In the genomic region with DNA sequence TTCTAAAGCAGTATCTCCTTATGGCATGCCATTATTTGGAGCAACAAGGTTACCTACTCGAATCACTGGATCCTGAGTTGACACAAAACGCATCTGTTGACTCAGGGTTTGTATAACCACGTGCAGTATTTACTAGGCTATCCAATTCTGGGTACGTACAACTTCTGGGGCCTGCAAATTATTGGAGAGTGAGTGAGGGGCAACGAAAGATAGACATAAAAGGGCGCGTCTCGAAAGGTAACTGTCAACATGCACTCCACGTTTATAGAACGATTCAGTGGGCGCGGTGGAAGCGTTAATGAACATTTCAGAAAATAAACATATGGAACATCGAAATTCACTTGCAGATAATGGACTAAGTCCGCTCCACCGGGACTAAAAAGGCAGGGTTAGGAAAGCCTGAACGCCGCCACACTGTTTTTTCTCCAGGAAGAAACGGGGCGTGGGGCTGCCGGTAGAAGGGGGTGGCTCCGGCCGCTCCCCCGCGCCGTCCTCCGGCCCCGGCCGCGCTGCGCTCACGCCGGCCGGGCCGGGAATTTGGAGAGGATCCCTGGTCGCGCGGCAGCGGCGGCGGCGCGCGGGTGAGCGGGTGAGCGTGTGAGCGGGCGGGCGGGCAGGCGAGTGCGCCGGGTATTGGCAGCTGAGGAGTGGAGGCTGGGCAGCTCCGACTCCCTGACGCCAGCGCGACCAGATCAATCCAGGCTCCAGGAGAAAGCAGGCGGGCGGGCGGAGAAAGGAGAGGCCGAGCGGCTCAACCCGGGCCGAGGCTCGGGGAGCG, we compare ENCODE assay signal across 8 cellular contexts. TPM values are rescaled to one million over a fixed set of nuclear protein-coding genes. Genes with fewer than 3 reads are reported as not detected.
A peak's percentile ranks its signal among the peaks of the same experiment; 100 is the strongest.
DNase-seq lines count a peak whose midpoint lies in the region; ATAC-seq and TF ChIP-seq lines count a peak whose summit lies in the region.

SMAD1 (plus strand) TSS at position 690 of the 778 bp plus-strand sequence. CDS start 32,761 bp downstream, outside the sequence.

- H3K9ac ChIP-seq in BLaER1 treated with 17β-estradiol and CSF1 and Interleukin-3, amounts not matched to agents 10 nM and 100 nM, result peak within 1 kb of the TSS; percentile 96 to 100 (median 99)

- no peaks in the 10 kb centered on the region for H3K27me3 ChIP-seq in BLaER1 treated with 17β-estradiol and CSF1 and Interleukin-3, amounts not matched to agents 10 nM and 100 nM
- H3K27me3 ChIP-seq in naive thymus-derived CD4-positive, alpha-beta T cell (ENCODE audit: control insufficient read depth in 2 of 2, insufficient read depth in 2 of 2, low read length in 2 of 2), result peaks cover 0 to 4% of the 10 kb centered on the region in 2 donors

- H3K4me2 ChIP-seq in BLaER1 treated with 17β-estradiol and CSF1 and Interleukin-3, amounts not matched to agents 10 nM and 100 nM, result peak within 1 kb of the TSS; percentile 86 to 97 (median 91)

- intact Hi-C loops in naive thymus-derived CD4-positive, alpha-beta T cell (cut with micrococcal nuclease), result loop anchor here (1.0 to 5.0 kb wide), 4 partner anchors 76 to 456 kb away; partner anchors contain the start of genes MMAA (in 2 of the 2), OTUD4 (in 1 of the 2) and ZNF827 (in 1 of the 2)

- peaks cover 0 to 18% (median 0%) of the 10 kb centered on the region in 11 experiments; a peak in 5 of 22 replicates for H4K20me1 ChIP-seq in BLaER1 treated with 17β-estradiol and CSF1 and Interleukin-3, amounts not matched to agents 10 nM and 100 nM

- POLR2A ChIA-PET in naive thymus-derived CD4-positive, alpha-beta T cell (lab: Charles Lee), result no interaction called here

- peak; percentile 46 for ATAC-seq in HG03342 (IDR thresholded peaks at IDR 0.05; ENCODE audit: unreplicated experiment)
- peak; percentile 66 for ATAC-seq in activated T-helper 17 cell treated with anti-CD3 and anti-CD28 coated beads, Interleukin-2, amount 50 U/mL, for 72 hours (replicated peaks)
- ATAC-seq in naive thymus-derived CD4-positive, alpha-beta T cell, result peak; percentile 76

- H3K4me1 Mint-ChIP-seq in activated T-helper 17 cell treated with anti-CD3 and anti-CD28 coated beads, Interleukin-2, amount 50 U/mL, for 72 hours, result peaks cover 12% of the 10 kb centered on the region
- H3K4me1 Mint-ChIP-seq in naive thymus-derived CD4-positive, alpha-beta T cell, result peaks cover 4 to 15% (median 10%) of the 10 kb centered on the region in 7 donors

- peaks cover 42 to 52% (median 45%) of the 10 kb centered on the region in 10 experiments for H3K4me1 ChIP-seq in BLaER1 treated with 17β-estradiol and CSF1 and Interleukin-3, amounts not matched to agents 10 nM and 100 nM
- H3K4me1 ChIP-seq in naive thymus-derived CD4-positive, alpha-beta T cell (ENCODE audit: control insufficient read depth in 2 of 2, insufficient read depth in 2 of 2, low read length in 2 of 2), result peaks cover 0 to 4% of the 10 kb centered on the region in 2 donors

- peaks cover 5% of the 10 kb centered on the region for H3K27me3 Mint-ChIP-seq in activated T-helper 17 cell treated with anti-CD3 and anti-CD28 coated beads, Interleukin-2, amount 50 U/mL, for 72 hours
- H3K27me3 Mint-ChIP-seq in naive thymus-derived CD4-positive, alpha-beta T cell, result peaks cover 4 to 42% (median 31%) of the 10 kb centered on the region in 5 donors

- H3K9me3 Mint-ChIP-seq in activated T-helper 17 cell treated with anti-CD3 and anti-CD28 coated beads, Interleukin-2, amount 50 U/mL, for 72 hours, result no peaks in the 10 kb centered on the region
- peaks cover 0 to 4% (median 0%) of the 10 kb centered on the region in 11 donors for H3K9me3 Mint-ChIP-seq in naive thymus-derived CD4-positive, alpha-beta T cell

- peak within 1 kb of the TSS; percentile 77 to 99 (median 94) for H3K4me3 ChIP-seq in BLaER1 treated with 17β-estradiol and CSF1 and Interleukin-3, amounts not matched to agents 10 nM and 100 nM
- H3K4me3 ChIP-seq in naive thymus-derived CD4-positive, alpha-beta T cell (ENCODE audit: low read length), result peak within 1 kb of the TSS; percentile 58

- peaks cover 0 to 8% (median 0%) of the 10 kb centered on the region in 11 experiments; a peak in 2 of 22 replicates for H3K36me3 ChIP-seq in BLaER1 treated with 17β-estradiol and CSF1 and Interleukin-3, amounts not matched to agents 10 nM and 100 nM
- no peaks in the 10 kb centered on the region for H3K36me3 ChIP-seq in naive thymus-derived CD4-positive, alpha-beta T cell (ENCODE audit: control insufficient read depth in 2 of 3, insufficient read depth in 3 of 3, low read length in 3 of 3)

- H3K27ac ChIP-seq in BLaER1 treated with 17β-estradiol and CSF1 and Interleukin-3, amounts not matched to agents 10 nM and 100 nM, result peak within 1 kb of the TSS; percentile 92 to 100 (median 99)
- no peak within 1 kb of the TSS for H3K27ac ChIP-seq in naive thymus-derived CD4-positive, alpha-beta T cell (ENCODE audit: low read depth, low read length)
- peak within 1 kb of the TSS; percentile 77 for H3K27ac ChIP-seq in substantia nigra (ENCODE audit: low read depth, low read length, poor library complexity, severe bottlenecking)

- CTCF ChIA-PET in naive thymus-derived CD4-positive, alpha-beta T cell (lab: Charles Lee), result no interaction called here

- peaks cover 0 to 9% (median 0%) of the 10 kb centered on the region in 11 experiments; a peak in 7 of 22 replicates for H3K9me3 ChIP-seq in BLaER1 treated with 17β-estradiol and CSF1 and Interleukin-3, amounts not matched to agents 10 nM and 100 nM (replicated peaks in 1 of 11)
- no peaks in the 10 kb centered on the region for H3K9me3 ChIP-seq in naive thymus-derived CD4-positive, alpha-beta T cell (ENCODE audit: control insufficient read depth in 2 of 3, low read length in 3 of 3)

- peak; percentile 61 for TF ChIP-seq POLR2A in GM19193 (IDR thresholded peaks at IDR 0.05; ENCODE audit: extremely low read depth, insufficient read depth, insufficient read length)

- peak within 1 kb of the TSS; percentile 79 for H3K27ac Mint-ChIP-seq in activated T-helper 17 cell treated with anti-CD3 and anti-CD28 coated beads, Interleukin-2, amount 50 U/mL, for 72 hours
- peak within 1 kb of the TSS in 4 of 9 donors; percentile 6 to 71 (median 22) for H3K27ac Mint-ChIP-seq in naive thymus-derived CD4-positive, alpha-beta T cell

- no peaks in the 10 kb centered on the region for H3K36me3 Mint-ChIP-seq in activated T-helper 17 cell treated with anti-CD3 and anti-CD28 coated beads, Interleukin-2, amount 50 U/mL, for 72 hours (ENCODE audit: low read depth)
- H3K36me3 Mint-ChIP-seq in naive thymus-derived CD4-positive, alpha-beta T cell, result peaks cover 0 to 4% (median 0%) of the 10 kb centered on the region in 5 donors

- DNase-seq in NCI-H774 (lab: John Stamatoyannopoulos, UW) (peak; percentile 12), fibroblast of the conjunctiva (ENCODE audit: low read depth) (peak; percentile 68), substantia nigra (lab: John Stamatoyannopoulos, UW) (peak; percentile 9 to 88 (median 71))
- DNase-seq in naive thymus-derived CD4-positive, alpha-beta T cell, result peak in 7 of 9 donors; percentile 11 to 53 (median 18)

- peak within 1 kb of the TSS; percentile 87 for H3K4me3 Mint-ChIP-seq in activated T-helper 17 cell treated with anti-CD3 and anti-CD28 coated beads, Interleukin-2, amount 50 U/mL, for 72 hours
- H3K4me3 Mint-ChIP-seq in naive thymus-derived CD4-positive, alpha-beta T cell, result peak within 1 kb of the TSS in 7 of 10 donors; percentile 68 to 91 (median 87)

RNA-seq across cellular contexts. Expression of gene SMAD1, which starts in this region (rescaled TPM):
- 10 to 100 TPM in 1 of 2 donors, 1 to 10 TPM in 1; 2.5 to 12.4 TPM for total RNA-seq in activated T-helper 17 cell treated with anti-CD3 and anti-CD28 coated beads, Interleukin-2, amount 50 U/mL, for 72 hours
- total RNA-seq in naive thymus-derived CD4-positive, alpha-beta T cell, result 10 to 100 TPM in 1 of 5 experiments, 1 to 10 TPM in 2, under 1 TPM in 2; 0.29 to 13.5 (median 1.2) TPM
- 1 to 10 TPM in 1 of 2 donors, under 1 TPM in 1; 0.73 to 1.1 TPM for polyA plus RNA-seq in naive thymus-derived CD4-positive, alpha-beta T cell

Comparison
In these comparisons a context has a peak if more than half of its experiments do, and no peak if none do; other contexts are left out.
1. DNase-seq: peak in every context shown above with its lines; median percentile 71 in substantia nigra; 68 in fibroblast of the conjunctiva; 18 in naive thymus-derived CD4-positive, alpha-beta T cell; 12 in NCI-H774.